Comparison of ENCODE assay signal across 1 cellular context in genomic region chr15:55530861-55531313, GRCh38.
TF ChIP-seq lines count a peak whose summit lies in the region.

No MANE protein-coding gene starts in this region.

TF ChIP-seq in Ishikawa, 13 proteins besides CTCF, POLR2A, EP300 and RAD21 (continued from another document):
- TF ChIP-seq REST (IDR thresholded peaks at IDR 0.05; ENCODE audit: low read depth) (no peak), ZBTB7A (IDR thresholded peaks at IDR 0.05; ENCODE audit: low read depth) (no peak), CREB1 (IDR thresholded peaks at IDR 0.05; ENCODE audit: low read depth) (no peak)
